28 cellular contexts compared by ENCODE assay signal in the genomic region with DNA sequence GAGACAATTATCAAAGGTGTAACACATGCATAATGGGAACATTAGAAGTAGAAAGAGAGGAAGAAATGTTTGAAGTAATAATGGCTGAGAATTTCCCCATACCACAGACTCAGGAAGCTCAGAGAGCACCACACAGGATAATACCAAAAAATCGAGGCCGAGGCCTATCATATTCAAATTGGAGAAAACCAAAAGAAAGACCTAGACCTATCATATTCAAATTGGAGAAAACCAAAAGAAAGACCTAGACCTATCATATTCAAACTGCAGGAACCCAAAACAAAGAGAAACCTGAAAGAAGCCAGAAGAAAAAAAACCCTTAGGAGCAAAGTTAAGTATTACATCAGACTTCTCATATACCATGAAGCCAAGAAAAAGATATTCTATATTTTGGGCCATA.
"Had no signal": no experiment of that assay in that cellular context is flagged by ENCODE, and none has a peak within 500 bp of the region (broad histone marks: within the 10 kb centered on the region; RNA-seq: fewer than 3 reads in every experiment).

No MANE protein-coding gene starts in this region.

- H3K4me1 ChIP-seq: colonic mucosa, esophagus muscularis mucosa, foreskin keratinocyte, heart left ventricle, psoas muscle, suprapubic skin, transverse colon, uterus had no signal

- H3K9me3 Mint-ChIP-seq: dendritic cell treated with granulocyte-macrophage colony-stimulating factor and Interleukin-4, amounts not matched to agents 40 ng/mL and 50 ng/mL, for 4 days; stimulated activated memory B cell treated with anti-CD40 and anti-IgM and Interleukin-4, amounts not matched to agents 10 μg/mL and 1 μg/mL and 100 μg/mL, for 72 hours; stimulated activated naive CD8-positive, alpha-beta T cell treated with anti-CD3 and anti-CD28 coated beads, Interleukin-15, Interleukin-2, amounts not matched to agents 100 ng/mL and 50 ng/mL, for 24 hours had no signal

- H3K27ac ChIP-seq: colonic mucosa, esophagus muscularis mucosa, foreskin keratinocyte, gastroesophageal sphincter, heart left ventricle, hepatocyte, neural progenitor cell, psoas muscle, sigmoid colon, suprapubic skin, transverse colon, upper lobe of right lung, uterus had no signal

- ATAC-seq: foreskin keratinocyte; gastroesophageal sphincter; heart left ventricle; left lobe of liver; naive thymus-derived CD4-positive, alpha-beta T cell; psoas muscle; right cardiac atrium; stimulated activated memory B cell treated with anti-CD40 and anti-IgM and Interleukin-4, amounts not matched to agents 10 μg/mL and 1 μg/mL and 100 μg/mL, for 72 hours; upper lobe of right lung had no signal

- H3K9me3 ChIP-seq: colonic mucosa, esophagus muscularis mucosa, gastroesophageal sphincter, psoas muscle, sigmoid colon, suprapubic skin, transverse colon, upper lobe of right lung, uterus had no signal

- H3K4me1 Mint-ChIP-seq: stimulated activated memory B cell treated with anti-CD40 and anti-IgM and Interleukin-4, amounts not matched to agents 10 μg/mL and 1 μg/mL and 100 μg/mL, for 72 hours had no signal

- H3K4me2 ChIP-seq: hepatocyte, neural progenitor cell had no signal

- H3K36me3 ChIP-seq: colonic mucosa, esophagus muscularis mucosa, gastroesophageal sphincter, heart left ventricle, neural progenitor cell, sigmoid colon, suprapubic skin, transverse colon, upper lobe of right lung, uterus had no signal

- H3K4me3 ChIP-seq: colonic mucosa, esophagus muscularis mucosa, gastroesophageal sphincter, heart left ventricle, hepatocyte, neural progenitor cell, psoas muscle, sigmoid colon, suprapubic skin, transverse colon, upper lobe of right lung, uterus had no signal

- H3K27me3 ChIP-seq: colonic mucosa, esophagus muscularis mucosa, foreskin keratinocyte, gastroesophageal sphincter, heart left ventricle, hepatocyte, neural progenitor cell, sigmoid colon, suprapubic skin, transverse colon, upper lobe of right lung, uterus had no signal

- FAIRE-seq: endothelial cell of umbilical vein, kidney had no signal

- H3K4me3 Mint-ChIP-seq: dendritic cell treated with granulocyte-macrophage colony-stimulating factor and Interleukin-4, amounts not matched to agents 40 ng/mL and 50 ng/mL, for 4 days; endodermal cell; naive thymus-derived CD4-positive, alpha-beta T cell; nephron; neural progenitor cell; stimulated activated memory B cell treated with anti-CD40 and anti-IgM and Interleukin-4, amounts not matched to agents 10 μg/mL and 1 μg/mL and 100 μg/mL, for 72 hours; stimulated activated naive CD8-positive, alpha-beta T cell treated with anti-CD3 and anti-CD28 coated beads, Interleukin-15, Interleukin-2, amounts not matched to agents 100 ng/mL and 50 ng/mL, for 24 hours had no signal

- H3K27ac Mint-ChIP-seq: dendritic cell treated with granulocyte-macrophage colony-stimulating factor and Interleukin-4, amounts not matched to agents 40 ng/mL and 50 ng/mL, for 4 days; endodermal cell; neural progenitor cell; stimulated activated memory B cell treated with anti-CD40 and anti-IgM and Interleukin-4, amounts not matched to agents 10 μg/mL and 1 μg/mL and 100 μg/mL, for 72 hours; stimulated activated naive CD8-positive, alpha-beta T cell treated with anti-CD3 and anti-CD28 coated beads, Interleukin-15, Interleukin-2, amounts not matched to agents 100 ng/mL and 50 ng/mL, for 24 hours had no signal

- DNase-seq: colonic mucosa; effector CD8-positive, alpha-beta T cell; foreskin keratinocyte; heart left ventricle; kidney; mesenchymal stem cell; midbrain; naive thymus-derived CD4-positive, alpha-beta T cell; nucleus accumbens; psoas muscle; right cardiac atrium; sigmoid colon; stimulated activated CD4-positive, alpha-beta T cell treated with anti-CD3 and anti-CD28 coated beads, Interleukin-4, amount 100 ng/mL, for 4 hours; transverse colon; upper lobe of right lung; uterus had no signal

- H3K27me3 Mint-ChIP-seq: naive thymus-derived CD4-positive, alpha-beta T cell; stimulated activated naive CD8-positive, alpha-beta T cell treated with anti-CD3 and anti-CD28 coated beads, Interleukin-15, Interleukin-2, amounts not matched to agents 100 ng/mL and 50 ng/mL, for 24 hours had no signal
